ENCODE assay signal across 22 cellular contexts in the genomic region with DNA sequence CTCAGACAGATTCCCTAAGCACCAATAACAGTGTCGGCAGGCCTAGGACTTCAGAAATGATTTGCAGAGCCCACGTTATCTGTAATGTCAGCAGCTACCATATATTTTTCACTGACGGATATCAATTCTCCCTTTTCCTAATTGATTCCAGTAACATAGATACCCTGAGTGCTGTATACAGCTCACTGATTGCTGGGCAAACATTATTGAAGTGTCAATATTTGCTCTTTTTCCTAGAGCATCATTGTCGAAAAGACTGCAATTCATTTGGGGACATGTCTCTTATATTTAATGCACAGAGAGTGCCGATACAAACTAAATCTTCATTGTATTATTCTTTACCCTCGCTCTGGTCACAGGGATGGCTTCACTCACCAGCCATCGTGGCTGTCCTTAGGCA.
"Had no signal": no experiment of that assay in that cellular context is flagged by ENCODE, and none has a peak within 500 bp of the region (broad histone marks: within the 10 kb centered on the region; RNA-seq: fewer than 3 reads in every experiment).

No MANE protein-coding gene starts in this region.

- H3K9me3 ChIP-seq: lower lobe of right lung, ovary, testis, upper lobe of right lung had no signal

- H3K4me3 Mint-ChIP-seq: activated naive CD8-positive, alpha-beta T cell treated with anti-CD3 and anti-CD28 coated beads, Interleukin-2, amount 10 ng/mL, durations not matched to agents 7 days and 5 days; effector memory CD8-positive, alpha-beta T cell; immature natural killer cell; neural crest cell had no signal

- ATAC-seq: effector memory CD8-positive, alpha-beta T cell; sciatic nerve; stimulated activated naive CD8-positive, alpha-beta T cell treated with anti-CD3 and anti-CD28 coated beads, Interleukin-15, Interleukin-2, amounts not matched to agents 100 U/mL and 50 U/mL, for 24 hours; upper lobe of right lung had no signal

- H3K4me1 ChIP-seq: testis had no signal

- H3K36me3 ChIP-seq: brain microvascular endothelial cell, lower lobe of right lung, ovary, upper lobe of right lung had no signal

- H3K9me3 Mint-ChIP-seq: activated naive CD8-positive, alpha-beta T cell treated with anti-CD3 and anti-CD28 coated beads, Interleukin-2, amount 10 ng/mL, durations not matched to agents 7 days and 5 days; effector memory CD8-positive, alpha-beta T cell; immature natural killer cell; neural crest cell had no signal

- H3K27me3 ChIP-seq: brain microvascular endothelial cell, ovary, testis, upper lobe of right lung had no signal

- H3K4me3 ChIP-seq: lower lobe of right lung, ovary, testis, upper lobe of right lung had no signal

- H3K27ac ChIP-seq: brain microvascular endothelial cell, epithelial cell of prostate, lower lobe of right lung, ovary, testis, upper lobe of right lung, VCaP had no signal

- DNase-seq: activated CD4-positive, alpha-beta T cell treated with anti-CD3 and anti-CD28 coated beads for 1 hour; activated CD4-positive, alpha-beta T cell treated with anti-CD3 and anti-CD28 coated beads, Interleukin-2, amount 50 U/mL, for 4 hours; activated naive CD4-positive, alpha-beta T cell; activated naive CD8-positive, alpha-beta T cell treated with anti-CD3 and anti-CD28 coated beads, Interleukin-2, amount 10 ng/mL, durations not matched to agents 7 days and 5 days; activated T-cell treated with anti-CD3 and anti-CD28 coated beads for 4 hours; anterior cingulate cortex; brain microvascular endothelial cell; dermis blood vessel endothelial cell; effector memory CD8-positive, alpha-beta T cell; foreskin melanocyte; head of caudate nucleus; immature natural killer cell; lower lobe of right lung; midbrain; ovary; stimulated activated naive CD8-positive, alpha-beta T cell treated with anti-CD3 and anti-CD28 coated beads, Interleukin-15, Interleukin-2, amounts not matched to agents 100 U/mL and 50 U/mL, for 24 hours; testis; upper lobe of right lung had no signal

- H3K36me3 Mint-ChIP-seq: activated naive CD8-positive, alpha-beta T cell treated with anti-CD3 and anti-CD28 coated beads, Interleukin-2, amount 10 ng/mL, durations not matched to agents 7 days and 5 days; immature natural killer cell had no signal

- H3K27ac Mint-ChIP-seq: activated naive CD8-positive, alpha-beta T cell treated with anti-CD3 and anti-CD28 coated beads, Interleukin-2, amount 10 ng/mL, durations not matched to agents 7 days and 5 days; effector memory CD8-positive, alpha-beta T cell; immature natural killer cell had no signal
